Comparison of ENCODE assay signal across 1 cellular context in genomic region chr17:68320311-68320865, GRCh38.
A peak's percentile ranks its signal among the peaks of the same experiment; 100 is the strongest.
TF ChIP-seq lines count a peak whose summit lies in the region.

No MANE protein-coding gene starts in this region.

TF ChIP-seq in HepG2, 621 proteins besides CTCF, POLR2A, EP300 and RAD21:
- no peak for TF ChIP-seq ZNF326 (CRISPR knock-in tag; IDR thresholded peaks at IDR 0.05; ENCODE audit: borderline replicate concordance)
- TF ChIP-seq ZFP91 (CRISPR knock-in tag; IDR thresholded peaks at IDR 0.05; ENCODE audit: borderline replicate concordance): 0 out of 2 replicates have a peak, but pooled peaks have one; percentile 17
- 0 out of 2 replicates have a peak, but pooled peaks have one; percentile 25 for TF ChIP-seq BATF2 (CRISPR knock-in tag; IDR thresholded peaks at IDR 0.05)
- no peak for TF ChIP-seq KMT2B (CRISPR knock-in tag; IDR thresholded peaks at IDR 0.05)
- TF ChIP-seq HOXA3 (CRISPR knock-in tag; IDR thresholded peaks at IDR 0.05): no peak
- peak; percentile 21 to 87 for TF ChIP-seq REST (IDR thresholded peaks at IDR 0.05; ENCODE audit: borderline replicate concordance in 1 of 2, low read depth in 1 of 2, low read length in 2 of 2)
- no peak for TF ChIP-seq CBX2 (IDR thresholded peaks at IDR 0.05; ENCODE audit: low read depth, low read length)
- TF ChIP-seq CBX2 (CRISPR knock-in tag; IDR thresholded peaks at IDR 0.05; ENCODE audit: low read depth): no peak
- TF ChIP-seq NFE2L1 (CRISPR knock-in tag; IDR thresholded peaks at IDR 0.05; ENCODE audit: borderline replicate concordance): no peak
- TF ChIP-seq ZNF609 (CRISPR knock-in tag; IDR thresholded peaks at IDR 0.05; ENCODE audit: borderline replicate concordance): no peak
- TF ChIP-seq ZNF274 (CRISPR knock-in tag; IDR thresholded peaks at IDR 0.05): 0 out of 2 replicates have a peak, but pooled peaks have one; percentile 28
